20 cellular contexts compared by ENCODE assay signal in the genomic region with DNA sequence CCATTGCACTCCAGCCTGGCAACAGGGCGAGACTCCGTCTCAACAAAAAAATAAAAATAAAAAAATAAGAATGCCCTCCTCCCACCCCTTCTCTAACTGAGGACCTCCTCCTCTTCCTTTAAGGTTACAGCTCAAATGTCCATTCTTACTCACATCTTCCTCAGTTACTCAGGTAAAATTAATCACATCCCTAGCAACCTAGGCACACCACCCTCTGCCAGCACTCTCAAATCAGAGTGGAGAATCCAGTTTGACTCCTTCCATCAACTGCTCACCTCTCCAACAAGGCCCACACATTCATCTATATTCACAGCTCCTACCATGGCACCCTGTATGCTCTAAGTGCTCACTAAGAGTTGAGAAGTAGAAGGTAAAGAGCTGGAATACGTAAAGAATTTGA.
"Had no signal": no experiment of that assay in that cellular context is flagged by ENCODE, and none has a peak within 500 bp of the region (broad histone marks: within the 10 kb centered on the region; RNA-seq: fewer than 3 reads in every experiment).

No MANE protein-coding gene starts in this region.

- H3K27me3 Mint-ChIP-seq: naive B cell had no signal

- H3K9me3 Mint-ChIP-seq: activated T-cell treated with anti-CD3 and anti-CD28 coated beads, Interleukin-2, amount 50 U/mL, for 4 hours; immature natural killer cell; naive B cell; neural crest cell had no signal

- ATAC-seq: activated T-cell treated with anti-CD3 and anti-CD28 coated beads, Interleukin-2, amount 50 U/mL, for 4 hours; SK-N-SH treated with all-trans-retinoic acid at 6 μM for 48 hours had no signal

- H3K36me3 Mint-ChIP-seq: naive B cell had no signal

- H3K4me3 Mint-ChIP-seq: activated T-cell treated with anti-CD3 and anti-CD28 coated beads, Interleukin-2, amount 50 U/mL, for 4 hours; immature natural killer cell; neural crest cell had no signal

- DNase-seq: activated CD4-positive, CD25-positive, alpha-beta regulatory T cell; activated gamma-delta T cell treated with Interleukin-2 at 50 U/mL for 16 hours; activated T-cell treated with anti-CD3 and anti-CD28 coated beads, Interleukin-2, amount 50 U/mL, for 4 hours; aorta; cerebellar nuclear complex; cortex of kidney; effector CD8-positive, alpha-beta T cell; esophagus squamous epithelium; immature natural killer cell; kidney glomerular epithelial cell; left ventricle myocardium inferior; mammary epithelial cell; naive B cell; retina; spleen; T-helper 1 cell; T-helper 9 cell; upper lobe of left lung had no signal
